9 cellular contexts compared by ENCODE assay signal in the genomic region with DNA sequence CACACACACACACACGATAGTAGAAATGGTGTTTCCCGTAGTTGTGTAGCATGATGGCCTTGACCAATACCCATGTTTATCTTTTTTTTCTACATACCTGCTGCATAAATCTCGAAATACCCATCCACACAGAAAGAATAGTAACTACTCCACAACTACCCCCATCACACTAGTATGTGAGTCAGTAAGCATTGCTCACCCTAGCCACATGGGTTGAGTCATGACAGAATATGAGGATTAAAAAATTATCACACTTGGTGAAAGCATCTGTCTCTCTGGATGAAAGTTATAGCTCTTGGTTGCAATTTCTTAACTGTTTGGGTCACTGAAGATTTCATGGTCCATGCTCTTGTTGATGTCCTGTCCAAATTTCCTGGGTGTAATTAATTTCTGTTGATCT.
A peak's percentile ranks its signal among the peaks of the same experiment; 100 is the strongest.
DNase-seq lines count a peak whose midpoint lies in the region; ATAC-seq and TF ChIP-seq lines count a peak whose summit lies in the region.
"Had no signal": no experiment of that assay in that cellular context is flagged by ENCODE, and none has a peak within 500 bp of the region (broad histone marks: within the 10 kb centered on the region; RNA-seq: fewer than 3 reads in every experiment).

No MANE protein-coding gene starts in this region.

- no peak overlapping the region for H3K27ac ChIP-seq in hepatocyte

- H3K4me1 Mint-ChIP-seq in activated naive CD8-positive, alpha-beta T cell treated with anti-CD3 and anti-CD28 coated beads, Interleukin-2, amount 50 U/mL, for 24 hours, result peaks cover 38% of the 10 kb centered on the region
- H3K4me1 Mint-ChIP-seq in glutamatergic neuron (ENCODE audit: low read depth, unreplicated experiment), result no peaks in the 10 kb centered on the region

- no peaks in the 10 kb centered on the region for H4K20me1 ChIP-seq in hepatocyte (ENCODE audit: insufficient read depth, poor library complexity, severe bottlenecking)

- H3K27me3 ChIP-seq in hepatocyte, result no peaks in the 10 kb centered on the region
- no peaks in the 10 kb centered on the region for H3K27me3 ChIP-seq in MG63

- no peaks in the 10 kb centered on the region for H3K9me3 Mint-ChIP-seq in activated naive CD8-positive, alpha-beta T cell treated with anti-CD3 and anti-CD28 coated beads, Interleukin-2, amount 50 U/mL, for 24 hours
- H3K9me3 Mint-ChIP-seq in glutamatergic neuron (ENCODE audit: unreplicated experiment), result peaks cover 1% of the 10 kb centered on the region

- no peak overlapping the region for H3K4me2 ChIP-seq in hepatocyte

- H3K9me3 ChIP-seq in hepatocyte (ENCODE audit: low read depth), result no peaks in the 10 kb centered on the region
- no peaks in the 10 kb centered on the region for H3K9me3 ChIP-seq in MG63

- no peak overlapping the region for H3K4me3 Mint-ChIP-seq in activated naive CD8-positive, alpha-beta T cell treated with anti-CD3 and anti-CD28 coated beads, Interleukin-2, amount 50 U/mL, for 24 hours
- no peak overlapping the region for H3K4me3 Mint-ChIP-seq in glutamatergic neuron (ENCODE audit: unreplicated experiment)

- no peak overlapping the region for H3K4me3 ChIP-seq in hepatocyte
- no peak overlapping the region for H3K4me3 ChIP-seq in MG63

- peaks cover 21% of the 10 kb centered on the region for H3K4me1 ChIP-seq in hepatocyte (ENCODE audit: insufficient read depth)

- DNase-seq in AG09319 (ENCODE audit: extremely low read depth, low read depth) (peak; percentile 14), GM04503 (ENCODE audit: low read depth) (peak; percentile 53), kidney glomerular epithelial cell (lab: John Stamatoyannopoulos, UW) (peak; percentile 39), hepatocyte (ENCODE audit: low spot score) (no peak), glutamatergic neuron (no peak), MG63 (no peak)
- no peak for DNase-seq in activated naive CD8-positive, alpha-beta T cell treated with anti-CD3 and anti-CD28 coated beads, Interleukin-2, amount 50 U/mL, for 24 hours
- DNase-seq: hippocampal formation, MV-4-11 had no signal

- H3K27me3 Mint-ChIP-seq in activated naive CD8-positive, alpha-beta T cell treated with anti-CD3 and anti-CD28 coated beads, Interleukin-2, amount 50 U/mL, for 24 hours, result peaks cover 3% of the 10 kb centered on the region
- peaks cover 2% of the 10 kb centered on the region for H3K27me3 Mint-ChIP-seq in glutamatergic neuron (ENCODE audit: unreplicated experiment)

- H3K36me3 ChIP-seq in hepatocyte (replicated peaks; ENCODE audit: insufficient read depth, low read depth) (no peaks in the 10 kb centered on the region), MG63 (no peaks in the 10 kb centered on the region)

- peak; percentile 98 for ATAC-seq in activated naive CD8-positive, alpha-beta T cell treated with anti-CD3 and anti-CD28 coated beads, Interleukin-2, amount 50 U/mL, for 24 hours

- no peaks in the 10 kb centered on the region for H3K79me2 ChIP-seq in hepatocyte

- WGBS in hepatocyte (ENCODE audit: low lambda C conversion rate, missing lambda C conversion rate), result 92% methylated on average over 3 of the region's 3 CpGs

- no peak overlapping the region for H2AFZ ChIP-seq in hepatocyte

- TF ChIP-seq CTCF in AG09319 (IDR thresholded peaks at IDR 0.05; ENCODE audit: low read depth, low read length) (no peak), hepatocyte (IDR thresholded peaks at IDR 0.05; ENCODE audit: poor library complexity) (no peak), glutamatergic neuron (IDR thresholded peaks at IDR 0.05; ENCODE audit: partially characterized antibody, unreplicated experiment) (no peak)

- H3K36me3 Mint-ChIP-seq in activated naive CD8-positive, alpha-beta T cell treated with anti-CD3 and anti-CD28 coated beads, Interleukin-2, amount 50 U/mL, for 24 hours (ENCODE audit: low read depth), result peaks cover 2% of the 10 kb centered on the region
- no peaks in the 10 kb centered on the region for H3K36me3 Mint-ChIP-seq in glutamatergic neuron (ENCODE audit: unreplicated experiment)

- H3K9me2 ChIP-seq in hepatocyte (replicated peaks; ENCODE audit: insufficient read depth), result no peaks in the 10 kb centered on the region

- peak overlapping the region; percentile 5 for H3K27ac Mint-ChIP-seq in activated naive CD8-positive, alpha-beta T cell treated with anti-CD3 and anti-CD28 coated beads, Interleukin-2, amount 50 U/mL, for 24 hours
- no peak overlapping the region for H3K27ac Mint-ChIP-seq in glutamatergic neuron (ENCODE audit: unreplicated experiment)

Comparison
In these comparisons a context has a peak if more than half of its experiments do, and no peak if none do; other contexts are left out.
1. DNase-seq: peak in AG09319 (single experiment), GM04503 (single experiment) and kidney glomerular epithelial cell (single experiment); none in activated naive CD8-positive, alpha-beta T cell treated with anti-CD3 and anti-CD28 coated beads, Interleukin-2, amount 50 U/mL, for 24 hours (single experiment), hepatocyte (single experiment), glutamatergic neuron (single experiment) and MG63 (single experiment).